Comparison of ENCODE assay signal across 26 cellular contexts in genomic region chr7:33024189-33024757, GRCh38.
"Had no signal": no experiment of that assay in that cellular context is flagged by ENCODE, and none has a peak within 500 bp of the region (broad histone marks: within the 10 kb centered on the region; RNA-seq: fewer than 3 reads in every experiment).

No MANE protein-coding gene starts in this region.

- H3K4me1 Mint-ChIP-seq: activated naive CD4-positive, alpha-beta T cell treated with anti-CD3 and anti-CD28 coated beads, Interleukin-2, amount 10 ng/mL, durations not matched to agents 7 days and 5 days had no signal

- H3K9me3 ChIP-seq: ovary, prostate gland, thoracic aorta, uterus had no signal

- H3K27me3 Mint-ChIP-seq: activated naive CD4-positive, alpha-beta T cell treated with anti-CD3 and anti-CD28 coated beads, Interleukin-2, amount 10 ng/mL, durations not matched to agents 7 days and 5 days; activated naive CD8-positive, alpha-beta T cell treated with anti-CD3 and anti-CD28 coated beads, Interleukin-2, amount 10 ng/mL, durations not matched to agents 7 days and 5 days; activated T-cell treated with anti-CD3 and anti-CD28 coated beads, Interleukin-2, amount 50 U/mL, for 24 hours; naive thymus-derived CD4-positive, alpha-beta T cell; stimulated activated naive CD8-positive, alpha-beta T cell treated with anti-CD3 and anti-CD28 coated beads, Interleukin-15, Interleukin-2, amounts not matched to agents 100 ng/mL and 50 ng/mL, for 24 hours; type B pancreatic cell had no signal

- ATAC-seq: left ventricle myocardium superior; naive thymus-derived CD4-positive, alpha-beta T cell; sciatic nerve had no signal

- H3K4me3 ChIP-seq: ovary, prostate gland, skin epidermis, thoracic aorta, uterus had no signal

- H3K4me1 ChIP-seq: prostate gland, uterus had no signal

- H3K27ac Mint-ChIP-seq: activated naive CD4-positive, alpha-beta T cell treated with anti-CD3 and anti-CD28 coated beads, Interleukin-2, amount 10 ng/mL, durations not matched to agents 7 days and 5 days; activated naive CD8-positive, alpha-beta T cell treated with anti-CD3 and anti-CD28 coated beads, Interleukin-2, amount 10 ng/mL, durations not matched to agents 7 days and 5 days; activated T-cell treated with anti-CD3 and anti-CD28 coated beads, Interleukin-2, amount 50 U/mL, for 24 hours; stimulated activated naive CD8-positive, alpha-beta T cell treated with anti-CD3 and anti-CD28 coated beads, Interleukin-15, Interleukin-2, amounts not matched to agents 100 ng/mL and 50 ng/mL, for 24 hours; T-helper 1 cell treated with Interleukin-12 subunit alpha and Interleukin-12 subunit beta and Interleukin-4 antibody, amounts not matched to agents 30 μg/mL and 1 μg/mL, for 36 hours; type B pancreatic cell had no signal

- H3K36me3 ChIP-seq: ovary, prostate gland, uterus had no signal

- H3K4me3 Mint-ChIP-seq: activated naive CD4-positive, alpha-beta T cell treated with anti-CD3 and anti-CD28 coated beads, Interleukin-2, amount 10 ng/mL, durations not matched to agents 7 days and 5 days; activated naive CD8-positive, alpha-beta T cell treated with anti-CD3 and anti-CD28 coated beads, Interleukin-2, amount 10 ng/mL, durations not matched to agents 7 days and 5 days; activated T-cell treated with anti-CD3 and anti-CD28 coated beads, Interleukin-2, amount 50 U/mL, for 24 hours; naive thymus-derived CD4-positive, alpha-beta T cell; stimulated activated naive CD8-positive, alpha-beta T cell treated with anti-CD3 and anti-CD28 coated beads, Interleukin-15, Interleukin-2, amounts not matched to agents 100 ng/mL and 50 ng/mL, for 24 hours; T-helper 1 cell treated with Interleukin-12 subunit alpha and Interleukin-12 subunit beta and Interleukin-4 antibody, amounts not matched to agents 30 μg/mL and 1 μg/mL, for 36 hours; type B pancreatic cell had no signal

- H3K27me3 ChIP-seq: ovary, uterus had no signal

- H3K9me3 Mint-ChIP-seq: activated naive CD4-positive, alpha-beta T cell treated with anti-CD3 and anti-CD28 coated beads, Interleukin-2, amount 10 ng/mL, durations not matched to agents 7 days and 5 days; activated naive CD8-positive, alpha-beta T cell treated with anti-CD3 and anti-CD28 coated beads, Interleukin-2, amount 10 ng/mL, durations not matched to agents 7 days and 5 days; activated T-cell treated with anti-CD3 and anti-CD28 coated beads, Interleukin-2, amount 50 U/mL, for 24 hours; naive thymus-derived CD4-positive, alpha-beta T cell; stimulated activated naive CD8-positive, alpha-beta T cell treated with anti-CD3 and anti-CD28 coated beads, Interleukin-15, Interleukin-2, amounts not matched to agents 100 ng/mL and 50 ng/mL, for 24 hours; T-helper 1 cell treated with Interleukin-12 subunit alpha and Interleukin-12 subunit beta and Interleukin-4 antibody, amounts not matched to agents 30 μg/mL and 1 μg/mL, for 36 hours; type B pancreatic cell had no signal

- DNase-seq: activated CD4-positive, CD25-positive, alpha-beta regulatory T cell treated with anti-CD3 and anti-CD28 coated beads, Interleukin-2, amount 50 U/mL, for 72 hours; activated CD8-positive, alpha-beta memory T cell treated with anti-CD3 and anti-CD28 coated beads, Interleukin-2, amount 50 U/mL, for 48 hours; activated gamma-delta T cell; activated naive CD4-positive, alpha-beta T cell treated with anti-CD3 and anti-CD28 coated beads, Interleukin-2, amount 10 ng/mL, durations not matched to agents 7 days and 5 days; activated naive CD8-positive, alpha-beta T cell treated with anti-CD3 and anti-CD28 coated beads, Interleukin-2, amount 10 ng/mL, durations not matched to agents 7 days and 5 days; activated T-cell treated with anti-CD3 and anti-CD28 coated beads, Interleukin-2, amount 50 U/mL, for 24 hours; amniotic stem cell; caudate nucleus; foreskin melanocyte; islet precursor cell; left ventricle myocardium superior; naive thymus-derived CD4-positive, alpha-beta T cell; ovary; retina; stimulated activated CD4-positive, alpha-beta T cell treated with anti-CD3 and anti-CD28 coated beads, Interleukin-12 subunit alpha, Interleukin-12 subunit beta, amount 100 ng/mL, for 4 hours; stimulated activated CD4-positive, alpha-beta T cell treated with anti-CD3 and anti-CD28 coated beads, Interleukin-4, amount 100 ng/mL, for 1 hour; SW 1271; T-helper 9 cell; uterus had no signal

- H3K27ac ChIP-seq: ovary, prostate gland, skin epidermis, thoracic aorta, uterus had no signal
